ENCODE assay signal across 9 cellular contexts in genomic region chr2:229445013-229445412, GRCh38.
DNase-seq lines count a peak whose midpoint lies in the region; ATAC-seq and TF ChIP-seq lines count a peak whose summit lies in the region.
"Had no signal": no experiment of that assay in that cellular context is flagged by ENCODE, and none has a peak within 500 bp of the region (broad histone marks: within the 10 kb centered on the region; RNA-seq: fewer than 3 reads in every experiment).

No MANE protein-coding gene starts in this region.

- BruUV-seq in IMR-90 (replicated peaks; lab: Mats Ljungman, UMichigan): no TSS peak

- H3K9me1 ChIP-seq in IMR-90 (ENCODE audit: insufficient read depth, low read length): no peaks in the 10 kb centered on the region; the same call in 1 of the 2 replicates

- no peak overlapping the region for H3K9ac ChIP-seq in IMR-90 (ENCODE audit: low read depth, low read length)

- H2AK9ac ChIP-seq in IMR-90 (replicated peaks; ENCODE audit: low read depth, low read length, poor library complexity): no peak overlapping the region

- peak overlapping the region; percentile 24; the same call in 1 of the 2 replicates for H3K14ac ChIP-seq in IMR-90 (replicated peaks; ENCODE audit: low read depth, low read length)

- peak overlapping the region; percentile 7 for H4K91ac ChIP-seq in IMR-90 (ENCODE audit: insufficient read depth, low read depth, low read length)

- H2BK15ac ChIP-seq in IMR-90 (ENCODE audit: low read depth, low read length): no peak overlapping the region

- H3K9me3 ChIP-seq in IMR-90 (ENCODE audit: control insufficient read depth, insufficient read depth, low read length): no peaks in the 10 kb centered on the region
- no peaks in the 10 kb centered on the region for H3K9me3 ChIP-seq in tibial artery

- POLR2A ChIA-PET in IMR-90 (lab: Charles Lee; ENCODE audit: unreplicated experiment): no interaction called here

- H4K5ac ChIP-seq in IMR-90 (ENCODE audit: low read depth, low read length): no peak overlapping the region; the same call in 1 of the 2 replicates

- H3K4me3 ChIP-seq in IMR-90 (ENCODE audit: insufficient read depth, low read depth, low read length) (no peak overlapping the region), cardiac fibroblast (replicated peaks in 1 of 2; ENCODE audit: low read depth in 2 of 2, low read length in 2 of 2) (no peak overlapping the region), lower leg skin (ENCODE audit: low read depth, poor library complexity, severe bottlenecking) (no peak overlapping the region), tibial artery (peak overlapping the region in 1 of 2 donors; percentile 26)

- no peak overlapping the region for H3K23ac ChIP-seq in IMR-90 (ENCODE audit: low read depth, low read length)

- no CpG with 5 or more reads among the region's 7 CpGs for WGBS in IMR-90 (ENCODE audit: extremely low coverage in 2 of 2, insufficient read length in 1 of 2), 2 experiments
- WGBS in lower leg skin, 2 donors: 41 to 46% methylated on average over 7 of the region's 7 CpGs

- 0 out of 2 replicates have a peak overlapping the region, but pooled peaks have one; percentile 24 for H2AK5ac ChIP-seq in IMR-90 (ENCODE audit: low read depth, low read length)

- H3K27me3 ChIP-seq in IMR-90 (ENCODE audit: control insufficient read depth, insufficient read depth, low read length): no peaks in the 10 kb centered on the region
- no peaks in the 10 kb centered on the region for H3K27me3 ChIP-seq in tibial artery

- no peak overlapping the region for H3K56ac ChIP-seq in IMR-90 (ENCODE audit: extremely low read depth, insufficient read depth, low read length)

- H3K27ac ChIP-seq in IMR-90 (ENCODE audit: insufficient read depth, low read length) (peak overlapping the region; percentile 67; the same call in 1 of the 2 replicates), tibial artery (peak overlapping the region; percentile 81 to 89)

- peak overlapping the region; percentile 66 for H2BK120ac ChIP-seq in IMR-90 (ENCODE audit: low read depth, low read length)

- in situ Hi-C loops in IMR-90 (cut with MboI; ENCODE audit: low sequenced_read_pairs): no loop called here

- no peak overlapping the region; a peak in 1 of 4 replicates for H4K8ac ChIP-seq in IMR-90 (ENCODE audit: low read depth in 2 of 2, low read length in 2 of 2)

- H3K4me1 ChIP-seq in IMR-90 (ENCODE audit: control insufficient read depth, insufficient read depth, low read length) (peaks cover 5% of the 10 kb centered on the region), tibial artery (peaks cover 0 to 37% (median 19%) of the 10 kb centered on the region in 4 donors)

- DNase-seq in IMR-90 (peak; percentile 92), cardiac fibroblast (ENCODE audit: low read depth in 2 of 2) (peak; percentile 97 to 99), lower leg skin (ENCODE audit: low spot score in 2 of 2) (peak; percentile 79 to 91), tibial artery (peak; percentile 87 to 89), NCI-H1694 treated with DMSO at 0.1 percent for 48 hours (lab: John Stamatoyannopoulos, UW) (no peak), GM19240 (ENCODE audit: insufficient read length, low spot score) (no peak)
- DNase-seq in NK-92 treated with Interleukin-12 subunit alpha and Interleukin-12 subunit beta, amount 100 ng/mL, for 24 hours (lab: John Stamatoyannopoulos, UW): no peak
- DNase-seq: T-helper 1 cell had no signal

- CTCF ChIA-PET in IMR-90 (lab: Yijun Ruan, JAX): no interaction called here

- no peak overlapping the region for H3K18ac ChIP-seq in IMR-90 (ENCODE audit: low read depth, low read length)

- peak overlapping the region; percentile 79 for H3K4me2 ChIP-seq in IMR-90 (ENCODE audit: low read depth, low read length)

- peak overlapping the region; percentile 78 for H2AFZ ChIP-seq in IMR-90 (replicated peaks; ENCODE audit: low read length, poor library complexity)

- H2BK20ac ChIP-seq in IMR-90 (ENCODE audit: low read depth, low read length): peak overlapping the region; percentile 67; the same call in 1 of the 2 replicates

- H3K36me3 ChIP-seq in IMR-90 (ENCODE audit: control insufficient read depth, insufficient read depth, low read length): no peaks in the 10 kb centered on the region
- H3K36me3 ChIP-seq in tibial artery: no peaks in the 10 kb centered on the region

- intact Hi-C loops in IMR-90 (cut with micrococcal nuclease): no loop called here
- intact Hi-C loops in lower leg skin (cut with DNase I; ENCODE audit: low total_unique reads): no loop called here
- intact Hi-C loops in tibial artery (cut with DNase I; ENCODE audit: low total_unique reads): no loop called here

- no peaks in the 10 kb centered on the region for H3K79me1 ChIP-seq in IMR-90 (ENCODE audit: low read depth in 1 of 2, low read length in 2 of 2)

- peak; percentile 88 for ATAC-seq in IMR-90 (ENCODE audit: low read depth)
- no peak for ATAC-seq in HG03571 (IDR thresholded peaks at IDR 0.05; ENCODE audit: unreplicated experiment)

- dilution Hi-C loops in IMR-90 (cut with HindIII; ENCODE audit: low sequenced_read_pairs, unreplicated experiment): no loop called here

- TF ChIP-seq CTCF in IMR-90 (conservative IDR thresholded peaks at IDR 0.05; ENCODE audit: low read depth, low read length) (no peak), cardiac fibroblast (IDR thresholded peaks at IDR 0.05; ENCODE audit: low read depth, low read length) (no peak), lower leg skin (IDR thresholded peaks at IDR 0.05) (no peak), tibial artery (IDR thresholded peaks at IDR 0.05) (no peak)

- peak overlapping the region; percentile 75 for H2BK5ac ChIP-seq in IMR-90 (ENCODE audit: low read depth, low read length, poor library complexity, severe bottlenecking)

- H3K4ac ChIP-seq in IMR-90 (ENCODE audit: low read depth, low read length): peak overlapping the region; percentile 62; the same call in 1 of the 2 replicates

- H4K20me1 ChIP-seq in IMR-90 (ENCODE audit: insufficient read depth, low read length): no peaks in the 10 kb centered on the region

- TF ChIP-seq POLR2A in IMR-90 (IDR thresholded peaks at IDR 0.05; ENCODE audit: low read depth, low read length) (no peak), lower leg skin (IDR thresholded peaks at IDR 0.05) (no peak)

- no peak for TF ChIP-seq RAD21 in IMR-90 (IDR thresholded peaks at IDR 0.05; ENCODE audit: low read length)

TF ChIP-seq in IMR-90, 13 proteins besides CTCF, POLR2A, EP300 and RAD21:
- no peak for TF ChIP-seq RCOR1 (IDR thresholded peaks at IDR 0.05; ENCODE audit: insufficient replicate concordance, low read length)
- no peak for TF ChIP-seq USF2 (IDR thresholded peaks at IDR 0.05; ENCODE audit: low read depth, low read length)
- no peak for TF ChIP-seq CHD1 (IDR thresholded peaks at IDR 0.05; ENCODE audit: low read depth, low read length)
- no peak for TF ChIP-seq SMC3 (IDR thresholded peaks at IDR 0.05; ENCODE audit: low read depth, low read length)
- no peak for TF ChIP-seq RFX5 (IDR thresholded peaks at IDR 0.05; ENCODE audit: low read depth, low read length)
- no peak for TF ChIP-seq MAZ (IDR thresholded peaks at IDR 0.05; ENCODE audit: borderline replicate concordance, low read depth, low read length)
- peak; percentile 91 for TF ChIP-seq CEBPB (IDR thresholded peaks at IDR 0.05; ENCODE audit: low read depth, low read length)
- TF ChIP-seq MAFK (IDR thresholded peaks at IDR 0.05; ENCODE audit: low read depth, low read length): no peak
- TF ChIP-seq FOS (IDR thresholded peaks at IDR 0.05; ENCODE audit: low read depth, low read length): peak; percentile 55; the same call in 1 of the 2 replicates
- no peak for TF ChIP-seq ELK1 (IDR thresholded peaks at IDR 0.05; ENCODE audit: borderline replicate concordance, low read depth, low read length)
- TF ChIP-seq MXI1 (IDR thresholded peaks at IDR 0.05; ENCODE audit: borderline replicate concordance, low read depth, low read length): peak; percentile 22; the same call in 1 of the 2 replicates
- TF ChIP-seq BHLHE40 (IDR thresholded peaks at IDR 0.05; ENCODE audit: low read depth, low read length): peak; percentile 64
- no peak for TF ChIP-seq NFE2L2 (IDR thresholded peaks at IDR 0.05; ENCODE audit: low read depth, low read length)

Comparison
In these comparisons a context has a peak if more than half of its experiments do, and no peak if none do; other contexts are left out.
1. DNase-seq: peak in IMR-90 (single experiment), cardiac fibroblast (2 of 2), lower leg skin (2 of 2) and tibial artery (2 of 2); none in NCI-H1694 treated with DMSO at 0.1 percent for 48 hours (single experiment), GM19240 (single experiment) and NK-92 treated with Interleukin-12 subunit alpha and Interleukin-12 subunit beta, amount 100 ng/mL, for 24 hours (single experiment).